1 cellular context compared by ENCODE assay signal in the genomic region with DNA sequence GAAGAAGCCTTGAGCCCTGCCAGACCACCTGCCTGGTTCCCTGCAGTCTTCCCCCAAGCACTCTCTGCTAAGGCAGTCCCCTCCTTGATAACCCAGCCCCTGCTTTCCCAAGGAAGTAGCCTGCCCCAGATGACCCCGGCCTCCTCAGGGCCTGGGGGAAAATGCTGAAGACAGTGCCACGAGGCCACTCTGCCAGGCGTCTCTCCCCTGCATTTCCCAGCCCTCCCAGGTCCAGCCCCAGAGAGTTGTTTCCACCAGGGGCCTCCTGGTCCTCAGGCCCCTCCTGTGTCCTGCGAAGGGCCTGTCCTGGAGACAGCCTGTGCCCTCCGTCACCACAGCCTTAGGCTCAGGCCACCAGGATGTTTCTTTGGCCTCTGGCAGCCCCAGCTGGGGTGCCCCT.
TF ChIP-seq lines count a peak whose summit lies in the region.

No MANE protein-coding gene starts in this region.

TF ChIP-seq in GM23338, 12 proteins besides CTCF, POLR2A, EP300 and RAD21 (continued from another document):
- TF ChIP-seq, protein P1, sequence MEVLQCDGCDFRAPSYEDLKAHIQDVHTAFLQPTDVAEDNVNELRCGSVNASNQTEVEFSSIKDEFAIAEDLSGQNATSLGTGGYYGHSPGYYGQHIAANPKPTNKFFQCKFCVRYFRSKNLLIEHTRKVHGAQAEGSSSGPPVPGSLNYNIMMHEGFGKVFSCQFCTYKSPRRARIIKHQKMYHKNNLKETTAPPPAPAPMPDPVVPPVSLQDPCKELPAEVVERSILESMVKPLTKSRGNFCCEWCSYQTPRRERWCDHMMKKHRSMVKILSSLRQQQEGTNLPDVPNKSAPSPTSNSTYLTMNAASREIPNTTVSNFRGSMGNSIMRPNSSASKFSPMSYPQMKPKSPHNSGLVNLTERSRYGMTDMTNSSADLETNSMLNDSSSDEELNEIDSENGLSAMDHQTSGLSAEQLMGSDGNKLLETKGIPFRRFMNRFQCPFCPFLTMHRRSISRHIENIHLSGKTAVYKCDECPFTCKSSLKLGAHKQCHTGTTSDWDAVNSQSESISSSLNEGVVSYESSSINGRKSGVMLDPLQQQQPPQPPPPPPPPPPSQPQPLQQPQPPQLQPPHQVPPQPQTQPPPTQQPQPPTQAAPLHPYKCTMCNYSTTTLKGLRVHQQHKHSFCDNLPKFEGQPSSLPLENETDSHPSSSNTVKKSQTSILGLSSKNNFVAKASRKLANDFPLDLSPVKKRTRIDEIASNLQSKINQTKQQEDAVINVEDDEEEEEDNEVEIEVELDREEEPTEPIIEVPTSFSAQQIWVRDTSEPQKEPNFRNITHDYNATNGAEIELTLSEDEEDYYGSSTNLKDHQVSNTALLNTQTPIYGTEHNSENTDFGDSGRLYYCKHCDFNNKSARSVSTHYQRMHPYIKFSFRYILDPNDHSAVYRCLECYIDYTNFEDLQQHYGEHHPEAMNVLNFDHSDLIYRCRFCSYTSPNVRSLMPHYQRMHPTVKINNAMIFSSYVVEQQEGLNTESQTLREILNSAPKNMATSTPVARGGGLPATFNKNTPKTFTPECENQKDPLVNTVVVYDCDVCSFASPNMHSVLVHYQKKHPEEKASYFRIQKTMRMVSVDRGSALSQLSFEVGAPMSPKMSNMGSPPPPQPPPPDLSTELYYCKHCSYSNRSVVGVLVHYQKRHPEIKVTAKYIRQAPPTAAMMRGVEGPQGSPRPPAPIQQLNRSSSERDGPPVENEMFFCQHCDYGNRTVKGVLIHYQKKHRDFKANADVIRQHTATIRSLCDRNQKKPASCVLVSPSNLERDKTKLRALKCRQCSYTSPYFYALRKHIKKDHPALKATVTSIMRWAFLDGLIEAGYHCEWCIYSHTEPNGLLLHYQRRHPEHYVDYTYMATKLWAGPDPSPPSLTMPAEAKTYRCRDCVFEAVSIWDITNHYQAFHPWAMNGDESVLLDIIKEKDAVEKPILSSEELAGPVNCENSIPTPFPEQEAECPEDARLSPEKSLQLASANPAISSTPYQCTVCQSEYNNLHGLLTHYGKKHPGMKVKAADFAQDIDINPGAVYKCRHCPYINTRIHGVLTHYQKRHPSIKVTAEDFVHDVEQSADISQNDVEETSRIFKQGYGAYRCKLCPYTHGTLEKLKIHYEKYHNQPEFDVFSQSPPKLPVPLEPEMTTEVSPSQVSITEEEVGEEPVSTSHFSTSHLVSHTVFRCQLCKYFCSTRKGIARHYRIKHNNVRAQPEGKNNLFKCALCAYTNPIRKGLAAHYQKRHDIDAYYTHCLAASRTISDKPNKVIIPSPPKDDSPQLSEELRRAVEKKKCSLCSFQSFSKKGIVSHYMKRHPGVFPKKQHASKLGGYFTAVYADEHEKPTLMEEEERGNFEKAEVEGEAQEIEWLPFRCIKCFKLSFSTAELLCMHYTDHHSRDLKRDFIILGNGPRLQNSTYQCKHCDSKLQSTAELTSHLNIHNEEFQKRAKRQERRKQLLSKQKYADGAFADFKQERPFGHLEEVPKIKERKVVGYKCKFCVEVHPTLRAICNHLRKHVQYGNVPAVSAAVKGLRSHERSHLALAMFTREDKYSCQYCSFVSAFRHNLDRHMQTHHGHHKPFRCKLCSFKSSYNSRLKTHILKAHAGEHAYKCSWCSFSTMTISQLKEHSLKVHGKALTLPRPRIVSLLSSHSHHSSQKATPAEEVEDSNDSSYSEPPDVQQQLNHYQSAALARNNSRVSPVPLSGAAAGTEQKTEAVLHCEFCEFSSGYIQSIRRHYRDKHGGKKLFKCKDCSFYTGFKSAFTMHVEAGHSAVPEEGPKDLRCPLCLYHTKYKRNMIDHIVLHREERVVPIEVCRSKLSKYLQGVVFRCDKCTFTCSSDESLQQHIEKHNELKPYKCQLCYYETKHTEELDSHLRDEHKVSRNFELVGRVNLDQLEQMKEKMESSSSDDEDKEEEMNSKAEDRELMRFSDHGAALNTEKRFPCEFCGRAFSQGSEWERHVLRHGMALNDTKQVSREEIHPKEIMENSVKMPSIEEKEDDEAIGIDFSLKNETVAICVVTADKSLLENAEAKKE (CRISPR knock-in tag; IDR thresholded peaks at IDR 0.05): no peak
- TF ChIP-seq CREB1 (CRISPR knock-in tag; IDR thresholded peaks at IDR 0.05; ENCODE audit: low read depth) (no peak), EZH2phosphoT487 (IDR thresholded peaks at IDR 0.05; ENCODE audit: unreplicated experiment) (no peak), NANOG (IDR thresholded peaks at IDR 0.05; ENCODE audit: borderline replicate concordance) (no peak)
- TF ChIP-seq, protein P2, sequence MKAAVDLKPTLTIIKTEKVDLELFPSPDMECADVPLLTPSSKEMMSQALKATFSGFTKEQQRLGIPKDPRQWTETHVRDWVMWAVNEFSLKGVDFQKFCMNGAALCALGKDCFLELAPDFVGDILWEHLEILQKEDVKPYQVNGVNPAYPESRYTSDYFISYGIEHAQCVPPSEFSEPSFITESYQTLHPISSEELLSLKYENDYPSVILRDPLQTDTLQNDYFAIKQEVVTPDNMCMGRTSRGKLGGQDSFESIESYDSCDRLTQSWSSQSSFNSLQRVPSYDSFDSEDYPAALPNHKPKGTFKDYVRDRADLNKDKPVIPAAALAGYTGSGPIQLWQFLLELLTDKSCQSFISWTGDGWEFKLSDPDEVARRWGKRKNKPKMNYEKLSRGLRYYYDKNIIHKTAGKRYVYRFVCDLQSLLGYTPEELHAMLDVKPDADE (IDR thresholded peaks at IDR 0.05): no peak
- TF ChIP-seq, protein P3, sequence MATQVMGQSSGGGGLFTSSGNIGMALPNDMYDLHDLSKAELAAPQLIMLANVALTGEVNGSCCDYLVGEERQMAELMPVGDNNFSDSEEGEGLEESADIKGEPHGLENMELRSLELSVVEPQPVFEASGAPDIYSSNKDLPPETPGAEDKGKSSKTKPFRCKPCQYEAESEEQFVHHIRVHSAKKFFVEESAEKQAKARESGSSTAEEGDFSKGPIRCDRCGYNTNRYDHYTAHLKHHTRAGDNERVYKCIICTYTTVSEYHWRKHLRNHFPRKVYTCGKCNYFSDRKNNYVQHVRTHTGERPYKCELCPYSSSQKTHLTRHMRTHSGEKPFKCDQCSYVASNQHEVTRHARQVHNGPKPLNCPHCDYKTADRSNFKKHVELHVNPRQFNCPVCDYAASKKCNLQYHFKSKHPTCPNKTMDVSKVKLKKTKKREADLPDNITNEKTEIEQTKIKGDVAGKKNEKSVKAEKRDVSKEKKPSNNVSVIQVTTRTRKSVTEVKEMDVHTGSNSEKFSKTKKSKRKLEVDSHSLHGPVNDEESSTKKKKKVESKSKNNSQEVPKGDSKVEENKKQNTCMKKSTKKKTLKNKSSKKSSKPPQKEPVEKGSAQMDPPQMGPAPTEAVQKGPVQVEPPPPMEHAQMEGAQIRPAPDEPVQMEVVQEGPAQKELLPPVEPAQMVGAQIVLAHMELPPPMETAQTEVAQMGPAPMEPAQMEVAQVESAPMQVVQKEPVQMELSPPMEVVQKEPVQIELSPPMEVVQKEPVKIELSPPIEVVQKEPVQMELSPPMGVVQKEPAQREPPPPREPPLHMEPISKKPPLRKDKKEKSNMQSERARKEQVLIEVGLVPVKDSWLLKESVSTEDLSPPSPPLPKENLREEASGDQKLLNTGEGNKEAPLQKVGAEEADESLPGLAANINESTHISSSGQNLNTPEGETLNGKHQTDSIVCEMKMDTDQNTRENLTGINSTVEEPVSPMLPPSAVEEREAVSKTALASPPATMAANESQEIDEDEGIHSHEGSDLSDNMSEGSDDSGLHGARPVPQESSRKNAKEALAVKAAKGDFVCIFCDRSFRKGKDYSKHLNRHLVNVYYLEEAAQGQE (IDR thresholded peaks at IDR 0.05; ENCODE audit: unreplicated experiment): no peak
